8 cellular contexts compared by ENCODE assay signal in genomic region chr12:46561769-46562624, GRCh38.
DNase-seq lines count a peak whose midpoint lies in the region; ATAC-seq and TF ChIP-seq lines count a peak whose summit lies in the region.
"Not testable (repeated sequence)": the region's sequence is repeated elsewhere in the genome, so short reads cannot be mapped to it uniquely, and the experiment has no call there.

No MANE protein-coding gene starts in this region.

- H3K4me3 Mint-ChIP-seq in T-helper 1 cell treated with Interleukin-12 subunit alpha and Interleukin-12 subunit beta and Interleukin-4 antibody, amounts not matched to agents 30 μg/mL and 1 μg/mL, for 36 hours = not testable (repeated sequence)

- CTCF ChIA-PET in HCT116 (lab: Charles Lee) = not testable (repeated sequence)

- H3K4me1 Mint-ChIP-seq in T-helper 1 cell treated with Interleukin-12 subunit alpha and Interleukin-12 subunit beta and Interleukin-4 antibody, amounts not matched to agents 30 μg/mL and 1 μg/mL, for 36 hours (ENCODE audit: low read depth) = peaks cover 17% of the 10 kb centered on the region

- not testable (repeated sequence) for H3K27me3 Mint-ChIP-seq in T-helper 1 cell treated with Interleukin-12 subunit alpha and Interleukin-12 subunit beta and Interleukin-4 antibody, amounts not matched to agents 30 μg/mL and 1 μg/mL, for 36 hours (ENCODE audit: low read depth)

- H3K36me3 Mint-ChIP-seq in T-helper 1 cell treated with Interleukin-12 subunit alpha and Interleukin-12 subunit beta and Interleukin-4 antibody, amounts not matched to agents 30 μg/mL and 1 μg/mL, for 36 hours (ENCODE audit: low read depth) = peaks cover 18% of the 10 kb centered on the region

- POLR2A ChIA-PET in HCT116 (lab: Charles Lee) = not testable (repeated sequence)

- RAD21 ChIA-PET in HCT116 (lab: Charles Lee; ENCODE audit: low non-redundant PET in 1 of 2, low total read pairs in 2 of 2, uncharacterized antibody in 2 of 2, unreplicated experiment in 2 of 2) = not testable (repeated sequence)

- H3K27ac ChIP-seq in BLaER1 treated with 17β-estradiol and CSF1 and Interleukin-3, amounts not matched to agents 10 nM and 100 nM = peak overlapping the region in 2 of 11 experiments; percentile 20 to 29; a peak in 3 of 22 replicates
- H3K27ac ChIP-seq in HCT116 (ENCODE audit: low read depth, low read length); lower lobe of right lung: not testable (repeated sequence)
- H3K27ac ChIP-seq in brain microvascular endothelial cell (peak overlapping the region; percentile 77), skin epidermis (peak overlapping the region in 16 of 21 experiments; percentile 1 to 70 (median 54))

- H3K4me3 ChIP-seq in BLaER1 treated with 17β-estradiol and CSF1 and Interleukin-3, amounts not matched to agents 10 nM and 100 nM; HCT116 (replicated peaks in 1 of 2; ENCODE audit: low read depth in 1 of 2, low read length in 2 of 2); brain microvascular endothelial cell (ENCODE audit: low read depth, low read length); fibroblast of mammary gland (ENCODE audit: control insufficient read depth, low read depth, low read length); lower lobe of right lung; skin epidermis: not testable (repeated sequence)

- intact Hi-C loops in HCT116 (cut with micrococcal nuclease); lower lobe of right lung (cut with DNase I): not testable (repeated sequence)

- not testable (repeated sequence) for TF ChIP-seq CTCF in HCT116 (IDR thresholded peaks at IDR 0.05 in 2 of 3, conservative IDR thresholded peaks at IDR 0.05 in 1 of 3; ENCODE audit: borderline replicate concordance in 1 of 3, insufficient read depth in 1 of 3, low read depth in 2 of 3, low read length in 2 of 3); brain microvascular endothelial cell (IDR thresholded peaks at IDR 0.05; ENCODE audit: low read depth, low read length, missing control alignments); fibroblast of mammary gland (conservative IDR thresholded peaks at IDR 0.05; ENCODE audit: control insufficient read depth, insufficient read depth, low read depth, low read length); lower lobe of right lung (IDR thresholded peaks at IDR 0.05)

- not testable (repeated sequence) for H2AFZ ChIP-seq in HCT116 (ENCODE audit: low read depth, low read length, poor library complexity, severe bottlenecking)

- ATAC-seq in HCT116 = not testable (repeated sequence)
- ATAC-seq in lower lobe of right lung = peak; percentile 9 to 12

- H3K4me2 ChIP-seq in BLaER1 treated with 17β-estradiol and CSF1 and Interleukin-3, amounts not matched to agents 10 nM and 100 nM = peak overlapping the region in 6 of 11 experiments; percentile 44 to 76 (median 48); a peak in 13 of 22 replicates
- H3K4me2 ChIP-seq in HCT116 (ENCODE audit: low read length) = not testable (repeated sequence)

- not testable (repeated sequence) for DNase-seq in HCT116 (ENCODE audit: low read depth, low spot score); brain microvascular endothelial cell; lower lobe of right lung
- DNase-seq in NCI-H2196 treated with DMSO at 0.1 percent for 48 hours (lab: John Stamatoyannopoulos, UW; ENCODE audit: unreplicated experiment) = peak; percentile 19
- peak; percentile 65 for DNase-seq in fibroblast of mammary gland (ENCODE audit: low read depth)

- H3K27me3 ChIP-seq in BLaER1 treated with 17β-estradiol and CSF1 and Interleukin-3, amounts not matched to agents 10 nM and 100 nM; HCT116 (ENCODE audit: insufficient read depth, low read length); brain microvascular endothelial cell (replicated peaks); lower lobe of right lung (ENCODE audit: low read depth): not testable (repeated sequence)

- peaks cover 7 to 32% (median 16%) of the 10 kb centered on the region in 11 experiments; a peak in 20 of 22 replicates for H3K9me3 ChIP-seq in BLaER1 treated with 17β-estradiol and CSF1 and Interleukin-3, amounts not matched to agents 10 nM and 100 nM (replicated peaks in 1 of 11)
- peaks cover 5 to 15% of the 10 kb centered on the region in 2 experiments; a peak in 1 of 4 replicates for H3K9me3 ChIP-seq in HCT116 (ENCODE audit: control insufficient read depth in 1 of 2, insufficient read depth in 1 of 2, low read depth in 1 of 2, low read length in 2 of 2)
- H3K9me3 ChIP-seq in lower lobe of right lung = not testable (repeated sequence)

- peak overlapping the region; percentile 34 for H3K27ac Mint-ChIP-seq in T-helper 1 cell treated with Interleukin-12 subunit alpha and Interleukin-12 subunit beta and Interleukin-4 antibody, amounts not matched to agents 30 μg/mL and 1 μg/mL, for 36 hours

- BruUV-seq in HCT116 (replicated peaks; lab: Mats Ljungman, UMichigan) = not testable (repeated sequence)

- H3K36me3 ChIP-seq in BLaER1 treated with 17β-estradiol and CSF1 and Interleukin-3, amounts not matched to agents 10 nM and 100 nM; HCT116 (ENCODE audit: control insufficient read depth in 1 of 2, insufficient read depth in 2 of 2, low read length in 2 of 2); brain microvascular endothelial cell (replicated peaks); lower lobe of right lung: not testable (repeated sequence)

- not testable (repeated sequence) for H3K79me2 ChIP-seq in HCT116 (ENCODE audit: insufficient read depth, low read length)

- not testable (repeated sequence) for H3K9me2 ChIP-seq in HCT116 (ENCODE audit: insufficient read depth)

- TF ChIP-seq POLR2A in HCT116 (IDR thresholded peaks at IDR 0.05; ENCODE audit: borderline replicate concordance, extremely low read depth, insufficient read depth, insufficient read length) = not testable (repeated sequence)

- not testable (repeated sequence) for H3K9ac ChIP-seq in BLaER1 treated with 17β-estradiol and CSF1 and Interleukin-3, amounts not matched to agents 10 nM and 100 nM; HCT116 (ENCODE audit: low read length)

- peaks cover 31% of the 10 kb centered on the region for H3K9me3 Mint-ChIP-seq in T-helper 1 cell treated with Interleukin-12 subunit alpha and Interleukin-12 subunit beta and Interleukin-4 antibody, amounts not matched to agents 30 μg/mL and 1 μg/mL, for 36 hours

- in situ Hi-C loops in brain microvascular endothelial cell (cut with HindIII; ENCODE audit: low pct_ligation_motif_present, low sequenced_read_pairs) = not testable (repeated sequence)

- H4K20me1 ChIP-seq in BLaER1 treated with 17β-estradiol and CSF1 and Interleukin-3, amounts not matched to agents 10 nM and 100 nM; HCT116 (ENCODE audit: insufficient read depth): not testable (repeated sequence)

- TF ChIP-seq RAD21 in HCT116 (IDR thresholded peaks at IDR 0.05; ENCODE audit: low read depth) = not testable (repeated sequence)

- peaks cover 0 to 15% (median 10%) of the 10 kb centered on the region in 10 experiments; a peak in 14 of 20 replicates for H3K4me1 ChIP-seq in BLaER1 treated with 17β-estradiol and CSF1 and Interleukin-3, amounts not matched to agents 10 nM and 100 nM
- peaks cover 36 to 41% of the 10 kb centered on the region in 2 experiments for H3K4me1 ChIP-seq in HCT116 (ENCODE audit: control insufficient read depth in 1 of 2, insufficient read depth in 2 of 2, low read length in 2 of 2)
- H3K4me1 ChIP-seq in lower lobe of right lung = not testable (repeated sequence)

TF ChIP-seq in HCT116, 20 proteins besides CTCF, POLR2A, EP300 and RAD21:
- TF ChIP-seq CEBPB (IDR thresholded peaks at IDR 0.05; ENCODE audit: low read depth) = 0 out of 2 replicates have a peak, but pooled peaks have one; percentile 8
